In the genomic region with DNA sequence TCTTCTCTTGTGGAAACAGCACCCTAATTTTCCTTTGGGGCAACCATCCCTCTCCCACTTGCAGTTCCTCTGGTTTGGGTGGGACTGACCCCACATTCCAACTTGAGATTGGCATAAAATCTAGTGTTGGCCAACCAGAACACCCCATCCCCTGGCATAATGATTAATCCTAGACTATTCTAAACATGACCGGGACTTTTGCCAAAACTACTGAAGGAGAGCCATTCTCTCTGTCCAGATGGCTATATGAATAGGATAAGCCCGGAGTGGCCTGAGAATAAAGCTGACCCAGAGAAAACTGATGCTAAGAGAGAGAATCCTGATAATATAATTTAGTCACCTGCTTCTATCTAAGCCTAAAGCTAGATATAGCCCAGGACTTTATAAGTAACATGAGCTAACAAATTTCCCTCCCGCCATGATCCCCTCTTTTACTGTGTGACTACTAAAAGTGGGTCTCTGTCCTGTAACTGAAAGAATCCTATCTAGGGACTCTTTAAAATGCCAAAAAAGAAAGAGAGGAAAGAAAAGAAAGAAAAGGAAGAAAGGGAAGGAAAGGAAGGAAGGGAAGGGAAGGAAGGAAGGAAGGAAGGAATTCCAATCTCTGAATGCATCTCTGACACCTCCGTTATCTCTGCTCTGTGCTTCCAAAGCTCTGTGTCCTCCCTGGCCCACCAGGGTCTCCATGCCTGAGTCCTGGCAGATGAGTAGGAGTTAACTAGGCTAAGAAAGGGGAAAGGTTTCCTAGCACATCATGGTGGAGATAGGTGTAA, we compare ENCODE assay signal across 12 cellular contexts. TPM values are rescaled to one million over a fixed set of nuclear protein-coding genes. Genes with fewer than 3 reads are reported as not detected.
DNase-seq lines count a peak whose midpoint lies in the region; ATAC-seq, FAIRE-seq and TF ChIP-seq lines count a peak whose summit lies in the region.
"Had no signal": no experiment of that assay in that cellular context is flagged by ENCODE, and none has a peak within 500 bp of the region (broad histone marks: within the 10 kb centered on the region; RNA-seq: fewer than 3 reads in every experiment).

No MANE protein-coding gene starts in this region.

- POLR2A ChIA-PET in HepG2 (lab: Yijun Ruan, JAX), result no interaction called here
- POLR2A ChIA-PET in T-cell (lab: Charles Lee), result no interaction called here

- no peak for TF ChIP-seq RAD21 in HepG2 (CRISPR knock-in tag; IDR thresholded peaks at IDR 0.05)

- H3K9me3 ChIP-seq in HepG2 (ENCODE audit: low read length), result no peaks in the 10 kb centered on the region
- no peaks in the 10 kb centered on the region for H3K9me3 ChIP-seq in right lobe of liver

- peaks cover 6 to 17% (median 11%) of the 10 kb centered on the region in 3 donors for H3K4me1 Mint-ChIP-seq in T-cell

- no peaks in the 10 kb centered on the region for H4K20me1 ChIP-seq in HepG2 (ENCODE audit: insufficient read depth, low read length)

- TF ChIP-seq POLR2A in HepG2 (IDR thresholded peaks at IDR 0.05; ENCODE audit: insufficient read depth in 1 of 2, low read depth in 2 of 2, low read length in 2 of 2) (no peak), right lobe of liver (IDR thresholded peaks at IDR 0.05) (no peak)

- FAIRE-seq in HepG2 (lab: Jason Lieb, UNC), result no peak
- FAIRE-seq: GM12878 had no signal

- H3K27me3 Mint-ChIP-seq in T-cell, result peaks cover 10 to 12% of the 10 kb centered on the region in 2 donors
- H3K27me3 Mint-ChIP-seq: stimulated activated naive CD8-positive, alpha-beta T cell treated with anti-CD3 and anti-CD28 coated beads, Interleukin-15, Interleukin-2, amounts not matched to agents 100 ng/mL and 50 ng/mL, for 24 hours had no signal

- H3K27me3 ChIP-seq in HepG2 (ENCODE audit: control insufficient read depth in 1 of 2, insufficient read depth in 2 of 2, low read length in 2 of 2) (peaks cover 0 to 22% of the 10 kb centered on the region in 2 experiments; a peak in 2 of 5 replicates), right lobe of liver (no peaks in the 10 kb centered on the region)

- WGBS in HepG2 (ENCODE audit: low lambda C conversion rate), result 37% methylated on average over 4 of the region's 4 CpGs
- 64% methylated on average over 4 of the region's 4 CpGs for whole genome bisulfite sequencing in right lobe of liver (ENCODE audit: insufficient coverage, low coverage, low lambda C conversion rate, missing lambda C conversion rate)

- no peak for ATAC-seq in HepG2
- ATAC-seq in right lobe of liver, result no peak
- no peak for ATAC-seq in T-cell (replicated peaks in 1 of 4)
- no peak for ATAC-seq in GM18511 (IDR thresholded peaks at IDR 0.05; ENCODE audit: unreplicated experiment)

- BruUV-seq in HepG2 (replicated peaks; lab: Mats Ljungman, UMichigan), result no TSS peak

- CTCF ChIA-PET in HepG2 (lab: Yijun Ruan, JAX; ENCODE audit: low intra/inter-chr PET ratio, low total read pairs) (no interaction called here), T-cell (lab: Charles Lee) (interaction anchor here in 1 of 2 donors (1.4 kb wide), 1 partner anchor 9 kb away, joined by 6 read pairs; no protein-coding TSS in a partner anchor)

- no peak overlapping the region for H3K4me3 Mint-ChIP-seq in T-cell
- H3K4me3 Mint-ChIP-seq: stimulated activated naive CD8-positive, alpha-beta T cell treated with anti-CD3 and anti-CD28 coated beads, Interleukin-15, Interleukin-2, amounts not matched to agents 100 ng/mL and 50 ng/mL, for 24 hours had no signal

- H3K9ac ChIP-seq in HepG2 (ENCODE audit: insufficient read depth, low read depth, low read length), result no peak overlapping the region

- H3K27ac ChIP-seq in HepG2 (ENCODE audit: extremely low read length, insufficient read depth, low read length) (no peak overlapping the region), right lobe of liver (no peak overlapping the region), substantia nigra (ENCODE audit: low read depth, low read length, poor library complexity, severe bottlenecking) (peak overlapping the region; percentile 50)
- H3K27ac ChIP-seq: C4-2B had no signal

- DNase-seq in HepG2 (ENCODE audit: low spot score) (no peak), right lobe of liver (no peak), T-cell (no peak), fibroblast of peridontal ligament (ENCODE audit: extremely low read depth) (peak; percentile 85), substantia nigra (lab: John Stamatoyannopoulos, UW) (peak in 11 of 49 donors; percentile 2 to 55 (median 8)), NCI-H1694 treated with DMSO at 0.1 percent for 48 hours (lab: John Stamatoyannopoulos, UW) (no peak)
- DNase-seq in activated CD4-positive, alpha-beta T cell treated with anti-CD3 and anti-CD28 coated beads, Interleukin-2, amount 50 U/mL, for 4 hours, result no peak
- DNase-seq: NCI-H2227 treated with DMSO at 0.1 percent for 48 hours had no signal

- TF ChIP-seq CTCF in HepG2 (CRISPR knock-in tag; IDR thresholded peaks at IDR 0.05), result no peak
- TF ChIP-seq CTCF in right lobe of liver (IDR thresholded peaks at IDR 0.05), result no peak

- H3K4me2 ChIP-seq in HepG2 (ENCODE audit: low read depth, low read length), result no peak overlapping the region; the same call in 1 of the 2 replicates

- intact Hi-C loops in HepG2 (cut with micrococcal nuclease; ENCODE audit: unreplicated experiment) (no loop called here), right lobe of liver (cut with DNase I) (loop anchor here in 1 of 2 donors (10.0 kb wide), 1 partner anchor 88 kb away; a partner anchor contains a TSS)

- no peak overlapping the region for H2AFZ ChIP-seq in HepG2 (ENCODE audit: low read length)

- no peaks in the 10 kb centered on the region for H3K36me3 Mint-ChIP-seq in T-cell

- peak overlapping the region; percentile 8 to 81 for H3K27ac Mint-ChIP-seq in T-cell

- in situ Hi-C loops in HepG2 (cut with HindIII; ENCODE audit: extremely low pct_ligation_motif_present, low pct_unique_long_range_greater_than_20kb), result loop anchor here (5.0 kb wide), 1 partner anchor 91 kb away; no protein-coding TSS in a partner anchor

- H3K4me1 ChIP-seq in HepG2 (ENCODE audit: insufficient read depth, low read length), result no peaks in the 10 kb centered on the region
- H3K4me1 ChIP-seq in right lobe of liver, result no peaks in the 10 kb centered on the region

- H3K4me3 ChIP-seq in HepG2 (replicated peaks in 1 of 3; ENCODE audit: insufficient read depth in 1 of 3, low read depth in 2 of 3, low read length in 3 of 3) (no peak overlapping the region), right lobe of liver (no peak overlapping the region)
- H3K4me3 ChIP-seq: GM12878 had no signal

- TF ChIP-seq EP300 in HepG2 (IDR thresholded peaks at IDR 0.05; ENCODE audit: low read depth in 2 of 2, low read length in 2 of 2), result no peak
- TF ChIP-seq EP300 in HepG2 (CRISPR knock-in tag; IDR thresholded peaks at IDR 0.05; ENCODE audit: borderline replicate concordance), result no peak

- H3K79me2 ChIP-seq in HepG2 (ENCODE audit: insufficient read depth, low read length), result no peaks in the 10 kb centered on the region

- H3K36me3 ChIP-seq in HepG2 (replicated peaks in 1 of 2; ENCODE audit: control insufficient read depth in 1 of 2, insufficient read depth in 2 of 2, low read length in 2 of 2) (no peaks in the 10 kb centered on the region), right lobe of liver (no peaks in the 10 kb centered on the region)

- peaks cover 0 to 8% (median 0%) of the 10 kb centered on the region in 3 donors for H3K9me3 Mint-ChIP-seq in T-cell
- H3K9me3 Mint-ChIP-seq: stimulated activated naive CD8-positive, alpha-beta T cell treated with anti-CD3 and anti-CD28 coated beads, Interleukin-15, Interleukin-2, amounts not matched to agents 100 ng/mL and 50 ng/mL, for 24 hours had no signal

TF ChIP-seq in HepG2, 621 proteins besides CTCF, POLR2A, EP300 and RAD21:
- TF ChIP-seq NR2F1 (CRISPR knock-in tag; IDR thresholded peaks at IDR 0.05), result no peak
- TF ChIP-seq HNRNPK (IDR thresholded peaks at IDR 0.05; ENCODE audit: low read depth, low read length, poor library complexity, severe bottlenecking), result peak; percentile 68
- TF ChIP-seq EHMT2 (IDR thresholded peaks at IDR 0.05; ENCODE audit: borderline replicate concordance, low read depth, low read length), result no peak
- TF ChIP-seq EED (CRISPR knock-in tag; IDR thresholded peaks at IDR 0.05), result no peak
- TF ChIP-seq CAMTA2 (CRISPR knock-in tag; IDR thresholded peaks at IDR 0.05; ENCODE audit: borderline replicate concordance), result no peak
- TF ChIP-seq NFKB2 (CRISPR knock-in tag; IDR thresholded peaks at IDR 0.05; ENCODE audit: borderline replicate concordance), result no peak
- 0 out of 2 replicates have a peak, but pooled peaks have one; percentile 78 for TF ChIP-seq PCBP1 (IDR thresholded peaks at IDR 0.05; ENCODE audit: borderline replicate concordance, low read depth, low read length)

RNA-seq across cellular contexts. Expression of a gene that starts 28.0 kb away (rescaled TPM):
- total RNA-seq in HepG2 (2016; rRNA removed; fragmentation: Illumina TruSeq; extraction: Trizol) (57.6 and 101 TPM in 2 replicates), right lobe of liver (10 to 100 TPM; 57.9 to 88.0 (median 84.4) TPM), T-cell (100 to 1,000 TPM; 107 to 118 (median 110) TPM)
- total RNA-seq in HepG2 (2016; cell fraction: cytosol; rRNA removed; fragmentation: Illumina TruSeq; extraction: Trizol; ENCODE audit: low read depth), result 14.8 and 17.2 TPM in 2 replicates
- total RNA-seq in HepG2 (2016; cell fraction: insoluble cytoplasmic fraction; rRNA removed; fragmentation: Illumina TruSeq; extraction: Trizol), result 60.8 and 99.7 TPM in 2 replicates
- total RNA-seq in HepG2 (2016; cell fraction: membrane; rRNA removed; fragmentation: Illumina TruSeq; extraction: Trizol), result 30.2 and 31.0 TPM in 2 replicates
- 69.9 TPM in 2 replicates for total RNA-seq in HepG2 (2016; cell fraction: nucleus; rRNA removed; fragmentation: Illumina TruSeq; extraction: Trizol)
- polyA plus RNA-seq in HepG2 (2011; rRNA removed), result 64.9 and 68.6 TPM in 2 replicates
- polyA plus RNA-seq in HepG2 (2011; cell fraction: cytosol; rRNA removed), result 28.8 and 34.1 TPM in 2 replicates
- 68.1 and 89.6 TPM in 2 replicates for polyA plus RNA-seq in HepG2 (2011; cell fraction: nucleus; rRNA removed)
- polyA plus RNA-seq in HepG2 (2012), result 71.6 and 81.1 TPM in 2 replicates
- 6.8 and 7.3 TPM in 2 replicates for polyA plus RNA-seq in HepG2 (2016; cell fraction: cytosol; fragmentation: Illumina TruSeq; extraction: Trizol; ENCODE audit: low read depth)
- polyA plus RNA-seq in HepG2 (2016; cell fraction: insoluble cytoplasmic fraction; fragmentation: Illumina TruSeq; extraction: Trizol; ENCODE audit: low read depth), result 108 and 112 TPM in 2 replicates
- polyA plus RNA-seq in HepG2 (2016; cell fraction: membrane; fragmentation: Illumina TruSeq; extraction: Trizol; ENCODE audit: low read depth), result 18.3 and 22.3 TPM in 2 replicates
- 133 and 135 TPM in 2 replicates for polyA plus RNA-seq in HepG2 (2016; cell fraction: nucleus; fragmentation: Illumina TruSeq; extraction: Trizol; ENCODE audit: insufficient read depth, low read depth)
- polyA minus RNA-seq in HepG2 (2011; rRNA and poly(A)+ RNA removed; ENCODE audit: low replicate concordance), result 50.8 and 123 TPM in 2 replicates
- polyA minus RNA-seq in HepG2 (2011; cell fraction: cytosol; rRNA and poly(A)+ RNA removed), result 38.4 and 54.9 TPM in 2 replicates
- 68.1 and 81.8 TPM in 2 replicates for polyA minus RNA-seq in HepG2 (2011; cell fraction: nucleus; rRNA and poly(A)+ RNA removed)
